ENCODE assay signal across 1 cellular context in the genomic region with DNA sequence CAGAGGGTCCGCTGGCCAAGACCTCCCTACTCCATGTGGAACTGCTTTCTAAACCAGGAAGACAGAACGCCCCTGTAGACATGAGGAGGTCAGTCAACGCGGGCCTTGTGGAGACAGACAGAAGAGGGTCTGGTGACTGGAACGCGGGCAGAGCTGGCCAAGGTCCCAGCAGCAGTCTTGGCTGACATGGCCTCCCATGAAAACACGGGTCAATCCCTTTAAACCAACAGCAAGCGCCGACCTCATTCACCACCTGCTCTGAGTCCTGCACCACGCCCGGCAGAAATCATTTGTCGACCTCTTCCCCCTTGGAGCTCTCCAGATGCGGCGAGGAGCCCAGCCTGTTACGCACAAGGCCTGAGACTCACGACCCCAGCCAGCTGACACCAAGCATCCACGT.
TF ChIP-seq lines count a peak whose summit lies in the region.

No MANE protein-coding gene starts in this region.

TF ChIP-seq in HepG2, 621 proteins besides CTCF, POLR2A, EP300 and RAD21 (continued from another document):
- TF ChIP-seq, protein P1, sequence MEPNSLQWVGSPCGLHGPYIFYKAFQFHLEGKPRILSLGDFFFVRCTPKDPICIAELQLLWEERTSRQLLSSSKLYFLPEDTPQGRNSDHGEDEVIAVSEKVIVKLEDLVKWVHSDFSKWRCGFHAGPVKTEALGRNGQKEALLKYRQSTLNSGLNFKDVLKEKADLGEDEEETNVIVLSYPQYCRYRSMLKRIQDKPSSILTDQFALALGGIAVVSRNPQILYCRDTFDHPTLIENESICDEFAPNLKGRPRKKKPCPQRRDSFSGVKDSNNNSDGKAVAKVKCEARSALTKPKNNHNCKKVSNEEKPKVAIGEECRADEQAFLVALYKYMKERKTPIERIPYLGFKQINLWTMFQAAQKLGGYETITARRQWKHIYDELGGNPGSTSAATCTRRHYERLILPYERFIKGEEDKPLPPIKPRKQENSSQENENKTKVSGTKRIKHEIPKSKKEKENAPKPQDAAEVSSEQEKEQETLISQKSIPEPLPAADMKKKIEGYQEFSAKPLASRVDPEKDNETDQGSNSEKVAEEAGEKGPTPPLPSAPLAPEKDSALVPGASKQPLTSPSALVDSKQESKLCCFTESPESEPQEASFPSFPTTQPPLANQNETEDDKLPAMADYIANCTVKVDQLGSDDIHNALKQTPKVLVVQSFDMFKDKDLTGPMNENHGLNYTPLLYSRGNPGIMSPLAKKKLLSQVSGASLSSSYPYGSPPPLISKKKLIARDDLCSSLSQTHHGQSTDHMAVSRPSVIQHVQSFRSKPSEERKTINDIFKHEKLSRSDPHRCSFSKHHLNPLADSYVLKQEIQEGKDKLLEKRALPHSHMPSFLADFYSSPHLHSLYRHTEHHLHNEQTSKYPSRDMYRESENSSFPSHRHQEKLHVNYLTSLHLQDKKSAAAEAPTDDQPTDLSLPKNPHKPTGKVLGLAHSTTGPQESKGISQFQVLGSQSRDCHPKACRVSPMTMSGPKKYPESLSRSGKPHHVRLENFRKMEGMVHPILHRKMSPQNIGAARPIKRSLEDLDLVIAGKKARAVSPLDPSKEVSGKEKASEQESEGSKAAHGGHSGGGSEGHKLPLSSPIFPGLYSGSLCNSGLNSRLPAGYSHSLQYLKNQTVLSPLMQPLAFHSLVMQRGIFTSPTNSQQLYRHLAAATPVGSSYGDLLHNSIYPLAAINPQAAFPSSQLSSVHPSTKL (CRISPR knock-in tag; IDR thresholded peaks at IDR 0.05) = no peak
- TF ChIP-seq ZKSCAN5 (CRISPR knock-in tag; IDR thresholded peaks at IDR 0.05) (no peak), SNRNP70 (IDR thresholded peaks at IDR 0.05; ENCODE audit: low read depth, low read length) (no peak), BCL6 (CRISPR knock-in tag; IDR thresholded peaks at IDR 0.05) (no peak), SAFB2 (CRISPR knock-in tag; IDR thresholded peaks at IDR 0.05; ENCODE audit: borderline replicate concordance, low read depth) (no peak), ZNF207 (IDR thresholded peaks at IDR 0.05; ENCODE audit: borderline replicate concordance) (no peak), ONECUT2 (CRISPR knock-in tag; IDR thresholded peaks at IDR 0.05) (no peak), ZNF607 (CRISPR knock-in tag; IDR thresholded peaks at IDR 0.05; ENCODE audit: borderline replicate concordance) (no peak), RARG (CRISPR knock-in tag; IDR thresholded peaks at IDR 0.05; ENCODE audit: low read depth) (no peak), FOXK2 (IDR thresholded peaks at IDR 0.05) (no peak), KLF12 (CRISPR knock-in tag; IDR thresholded peaks at IDR 0.05; ENCODE audit: borderline replicate concordance) (no peak), HMG20B (CRISPR knock-in tag; conservative IDR thresholded peaks at IDR 0.05) (no peak), ZNF232 (CRISPR knock-in tag; IDR thresholded peaks at IDR 0.05; ENCODE audit: borderline replicate concordance) (no peak), ESRRA (CRISPR knock-in tag; IDR thresholded peaks at IDR 0.05; ENCODE audit: low read depth) (no peak), NFKBIZ (CRISPR knock-in tag; IDR thresholded peaks at IDR 0.05) (no peak), CAMTA2 (CRISPR knock-in tag; IDR thresholded peaks at IDR 0.05; ENCODE audit: borderline replicate concordance) (no peak)
- TF ChIP-seq, protein P2, sequence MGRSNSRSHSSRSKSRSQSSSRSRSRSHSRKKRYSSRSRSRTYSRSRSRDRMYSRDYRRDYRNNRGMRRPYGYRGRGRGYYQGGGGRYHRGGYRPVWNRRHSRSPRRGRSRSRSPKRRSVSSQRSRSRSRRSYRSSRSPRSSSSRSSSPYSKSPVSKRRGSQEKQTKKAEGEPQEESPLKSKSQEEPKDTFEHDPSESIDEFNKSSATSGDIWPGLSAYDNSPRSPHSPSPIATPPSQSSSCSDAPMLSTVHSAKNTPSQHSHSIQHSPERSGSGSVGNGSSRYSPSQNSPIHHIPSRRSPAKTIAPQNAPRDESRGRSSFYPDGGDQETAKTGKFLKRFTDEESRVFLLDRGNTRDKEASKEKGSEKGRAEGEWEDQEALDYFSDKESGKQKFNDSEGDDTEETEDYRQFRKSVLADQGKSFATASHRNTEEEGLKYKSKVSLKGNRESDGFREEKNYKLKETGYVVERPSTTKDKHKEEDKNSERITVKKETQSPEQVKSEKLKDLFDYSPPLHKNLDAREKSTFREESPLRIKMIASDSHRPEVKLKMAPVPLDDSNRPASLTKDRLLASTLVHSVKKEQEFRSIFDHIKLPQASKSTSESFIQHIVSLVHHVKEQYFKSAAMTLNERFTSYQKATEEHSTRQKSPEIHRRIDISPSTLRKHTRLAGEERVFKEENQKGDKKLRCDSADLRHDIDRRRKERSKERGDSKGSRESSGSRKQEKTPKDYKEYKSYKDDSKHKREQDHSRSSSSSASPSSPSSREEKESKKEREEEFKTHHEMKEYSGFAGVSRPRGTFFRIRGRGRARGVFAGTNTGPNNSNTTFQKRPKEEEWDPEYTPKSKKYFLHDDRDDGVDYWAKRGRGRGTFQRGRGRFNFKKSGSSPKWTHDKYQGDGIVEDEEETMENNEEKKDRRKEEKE (IDR thresholded peaks at IDR 0.05) = no peak
- TF ChIP-seq, protein P3, sequence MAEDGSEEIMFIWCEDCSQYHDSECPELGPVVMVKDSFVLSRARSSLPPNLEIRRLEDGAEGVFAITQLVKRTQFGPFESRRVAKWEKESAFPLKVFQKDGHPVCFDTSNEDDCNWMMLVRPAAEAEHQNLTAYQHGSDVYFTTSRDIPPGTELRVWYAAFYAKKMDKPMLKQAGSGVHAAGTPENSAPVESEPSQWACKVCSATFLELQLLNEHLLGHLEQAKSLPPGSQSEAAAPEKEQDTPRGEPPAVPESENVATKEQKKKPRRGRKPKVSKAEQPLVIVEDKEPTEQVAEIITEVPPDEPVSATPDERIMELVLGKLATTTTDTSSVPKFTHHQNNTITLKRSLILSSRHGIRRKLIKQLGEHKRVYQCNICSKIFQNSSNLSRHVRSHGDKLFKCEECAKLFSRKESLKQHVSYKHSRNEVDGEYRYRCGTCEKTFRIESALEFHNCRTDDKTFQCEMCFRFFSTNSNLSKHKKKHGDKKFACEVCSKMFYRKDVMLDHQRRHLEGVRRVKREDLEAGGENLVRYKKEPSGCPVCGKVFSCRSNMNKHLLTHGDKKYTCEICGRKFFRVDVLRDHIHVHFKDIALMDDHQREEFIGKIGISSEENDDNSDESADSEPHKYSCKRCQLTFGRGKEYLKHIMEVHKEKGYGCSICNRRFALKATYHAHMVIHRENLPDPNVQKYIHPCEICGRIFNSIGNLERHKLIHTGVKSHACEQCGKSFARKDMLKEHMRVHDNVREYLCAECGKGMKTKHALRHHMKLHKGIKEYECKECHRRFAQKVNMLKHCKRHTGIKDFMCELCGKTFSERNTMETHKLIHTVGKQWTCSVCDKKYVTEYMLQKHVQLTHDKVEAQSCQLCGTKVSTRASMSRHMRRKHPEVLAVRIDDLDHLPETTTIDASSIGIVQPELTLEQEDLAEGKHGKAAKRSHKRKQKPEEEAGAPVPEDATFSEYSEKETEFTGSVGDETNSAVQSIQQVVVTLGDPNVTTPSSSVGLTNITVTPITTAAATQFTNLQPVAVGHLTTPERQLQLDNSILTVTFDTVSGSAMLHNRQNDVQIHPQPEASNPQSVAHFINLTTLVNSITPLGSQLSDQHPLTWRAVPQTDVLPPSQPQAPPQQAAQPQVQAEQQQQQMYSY (CRISPR knock-in tag; IDR thresholded peaks at IDR 0.05) = no peak
